Comparison of ENCODE assay signal across 9 cellular contexts in genomic region chr10:53370347-53370746, GRCh38.
"Had no signal": no experiment of that assay in that cellular context is flagged by ENCODE, and none has a peak within 500 bp of the region (broad histone marks: within the 10 kb centered on the region; RNA-seq: fewer than 3 reads in every experiment).

No MANE protein-coding gene starts in this region.

- H3K4me3 Mint-ChIP-seq: IgD-negative memory B cell had no signal

- H3K27ac ChIP-seq: HL-60, KMS-11 had no signal

- DNase-seq: IMR-90, KBM-7, KG1 had no signal

- FAIRE-seq: HepG2, HTR-8/SVneo, K562 had no signal

- H3K4me2 ChIP-seq: KMS-11 had no signal

- H3K27me3 Mint-ChIP-seq: IgD-negative memory B cell had no signal

- H3K4me3 ChIP-seq: K562 had no signal

- H3K4me1 Mint-ChIP-seq: IgD-negative memory B cell had no signal

- H3K27ac Mint-ChIP-seq: IgD-negative memory B cell had no signal

- H3K36me3 Mint-ChIP-seq: IgD-negative memory B cell had no signal

- H3K9ac ChIP-seq: KMS-11 had no signal

- ATAC-seq: HepG2, K562 had no signal
